Comparison of ENCODE assay signal across 4 cellular contexts in the genomic region with DNA sequence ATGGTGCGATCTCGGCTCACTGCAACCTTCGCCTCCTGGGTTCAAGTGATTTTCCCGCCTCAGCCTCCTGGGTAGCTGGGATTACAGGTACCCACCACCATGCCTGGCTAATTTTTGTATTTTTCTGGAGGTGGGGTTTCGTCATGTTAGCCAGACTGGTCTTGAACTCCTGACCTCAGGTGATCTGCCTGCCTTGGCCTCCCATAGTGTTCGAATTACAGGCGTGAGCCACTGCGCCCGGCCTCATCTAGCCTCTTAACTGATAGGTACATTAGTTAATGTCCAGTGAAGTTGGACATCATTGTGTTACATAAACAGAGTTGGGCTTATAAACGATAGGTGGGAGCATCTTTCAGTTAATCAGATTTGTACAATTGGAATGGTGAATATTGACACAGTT. TPM values are rescaled to one million over a fixed set of nuclear protein-coding genes. Genes with fewer than 3 reads are reported as not detected.
"Had no signal": no experiment of that assay in that cellular context is flagged by ENCODE, and none has a peak within 500 bp of the region (broad histone marks: within the 10 kb centered on the region; RNA-seq: fewer than 3 reads in every experiment).

No MANE protein-coding gene starts in this region.

RNA-seq across cellular contexts. Expression of a gene that starts 4.4 kb away (rescaled TPM):
- total RNA-seq: LHCN-M2, M059J, MCF 10A, NCI-H460 had no signal
